In the genomic region with DNA sequence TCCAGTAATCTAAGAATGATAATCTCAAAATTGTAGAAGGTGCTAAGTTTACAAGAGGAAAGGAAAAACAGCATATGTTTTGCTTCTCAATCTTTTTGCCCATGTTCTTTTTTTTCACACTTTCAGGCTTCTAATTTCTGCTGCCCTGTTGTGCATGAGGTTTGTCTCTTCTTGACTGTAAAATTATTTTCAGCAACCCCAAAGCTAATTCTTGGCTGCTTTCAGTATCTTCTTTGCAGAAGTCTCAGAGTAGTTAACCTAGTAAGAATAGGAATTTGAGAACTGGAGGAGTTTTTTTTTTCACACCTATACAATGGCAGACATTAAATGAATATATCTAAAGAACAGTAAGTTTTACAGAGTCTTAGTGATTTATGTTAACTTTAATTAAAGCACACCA, we compare ENCODE assay signal across 1 cellular context.
TF ChIP-seq lines count a peak whose summit lies in the region.

No MANE protein-coding gene starts in this region.

TF ChIP-seq in GM23338, 12 proteins besides CTCF, POLR2A, EP300 and RAD21:
- TF ChIP-seq EZH2 (IDR thresholded peaks at IDR 0.05; ENCODE audit: low read depth, unreplicated experiment) (no peak), CREB1 (CRISPR knock-in tag; IDR thresholded peaks at IDR 0.05; ENCODE audit: low read depth) (no peak), JUNB (IDR thresholded peaks at IDR 0.05; ENCODE audit: unreplicated experiment) (no peak), EZH2phosphoT487 (IDR thresholded peaks at IDR 0.05; ENCODE audit: unreplicated experiment) (no peak), NANOG (IDR thresholded peaks at IDR 0.05; ENCODE audit: borderline replicate concordance) (no peak), STAT1 (IDR thresholded peaks at IDR 0.05; ENCODE audit: unreplicated experiment) (no peak), POLR2AphosphoS5 (IDR thresholded peaks at IDR 0.05; ENCODE audit: low read depth) (no peak), ZNF114 (CRISPR knock-in tag; IDR thresholded peaks at IDR 0.05) (no peak)
- TF ChIP-seq, protein P1, sequence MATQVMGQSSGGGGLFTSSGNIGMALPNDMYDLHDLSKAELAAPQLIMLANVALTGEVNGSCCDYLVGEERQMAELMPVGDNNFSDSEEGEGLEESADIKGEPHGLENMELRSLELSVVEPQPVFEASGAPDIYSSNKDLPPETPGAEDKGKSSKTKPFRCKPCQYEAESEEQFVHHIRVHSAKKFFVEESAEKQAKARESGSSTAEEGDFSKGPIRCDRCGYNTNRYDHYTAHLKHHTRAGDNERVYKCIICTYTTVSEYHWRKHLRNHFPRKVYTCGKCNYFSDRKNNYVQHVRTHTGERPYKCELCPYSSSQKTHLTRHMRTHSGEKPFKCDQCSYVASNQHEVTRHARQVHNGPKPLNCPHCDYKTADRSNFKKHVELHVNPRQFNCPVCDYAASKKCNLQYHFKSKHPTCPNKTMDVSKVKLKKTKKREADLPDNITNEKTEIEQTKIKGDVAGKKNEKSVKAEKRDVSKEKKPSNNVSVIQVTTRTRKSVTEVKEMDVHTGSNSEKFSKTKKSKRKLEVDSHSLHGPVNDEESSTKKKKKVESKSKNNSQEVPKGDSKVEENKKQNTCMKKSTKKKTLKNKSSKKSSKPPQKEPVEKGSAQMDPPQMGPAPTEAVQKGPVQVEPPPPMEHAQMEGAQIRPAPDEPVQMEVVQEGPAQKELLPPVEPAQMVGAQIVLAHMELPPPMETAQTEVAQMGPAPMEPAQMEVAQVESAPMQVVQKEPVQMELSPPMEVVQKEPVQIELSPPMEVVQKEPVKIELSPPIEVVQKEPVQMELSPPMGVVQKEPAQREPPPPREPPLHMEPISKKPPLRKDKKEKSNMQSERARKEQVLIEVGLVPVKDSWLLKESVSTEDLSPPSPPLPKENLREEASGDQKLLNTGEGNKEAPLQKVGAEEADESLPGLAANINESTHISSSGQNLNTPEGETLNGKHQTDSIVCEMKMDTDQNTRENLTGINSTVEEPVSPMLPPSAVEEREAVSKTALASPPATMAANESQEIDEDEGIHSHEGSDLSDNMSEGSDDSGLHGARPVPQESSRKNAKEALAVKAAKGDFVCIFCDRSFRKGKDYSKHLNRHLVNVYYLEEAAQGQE (IDR thresholded peaks at IDR 0.05; ENCODE audit: unreplicated experiment), result no peak
- TF ChIP-seq, protein P2, sequence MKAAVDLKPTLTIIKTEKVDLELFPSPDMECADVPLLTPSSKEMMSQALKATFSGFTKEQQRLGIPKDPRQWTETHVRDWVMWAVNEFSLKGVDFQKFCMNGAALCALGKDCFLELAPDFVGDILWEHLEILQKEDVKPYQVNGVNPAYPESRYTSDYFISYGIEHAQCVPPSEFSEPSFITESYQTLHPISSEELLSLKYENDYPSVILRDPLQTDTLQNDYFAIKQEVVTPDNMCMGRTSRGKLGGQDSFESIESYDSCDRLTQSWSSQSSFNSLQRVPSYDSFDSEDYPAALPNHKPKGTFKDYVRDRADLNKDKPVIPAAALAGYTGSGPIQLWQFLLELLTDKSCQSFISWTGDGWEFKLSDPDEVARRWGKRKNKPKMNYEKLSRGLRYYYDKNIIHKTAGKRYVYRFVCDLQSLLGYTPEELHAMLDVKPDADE (IDR thresholded peaks at IDR 0.05), result no peak
- TF ChIP-seq, protein P3, sequence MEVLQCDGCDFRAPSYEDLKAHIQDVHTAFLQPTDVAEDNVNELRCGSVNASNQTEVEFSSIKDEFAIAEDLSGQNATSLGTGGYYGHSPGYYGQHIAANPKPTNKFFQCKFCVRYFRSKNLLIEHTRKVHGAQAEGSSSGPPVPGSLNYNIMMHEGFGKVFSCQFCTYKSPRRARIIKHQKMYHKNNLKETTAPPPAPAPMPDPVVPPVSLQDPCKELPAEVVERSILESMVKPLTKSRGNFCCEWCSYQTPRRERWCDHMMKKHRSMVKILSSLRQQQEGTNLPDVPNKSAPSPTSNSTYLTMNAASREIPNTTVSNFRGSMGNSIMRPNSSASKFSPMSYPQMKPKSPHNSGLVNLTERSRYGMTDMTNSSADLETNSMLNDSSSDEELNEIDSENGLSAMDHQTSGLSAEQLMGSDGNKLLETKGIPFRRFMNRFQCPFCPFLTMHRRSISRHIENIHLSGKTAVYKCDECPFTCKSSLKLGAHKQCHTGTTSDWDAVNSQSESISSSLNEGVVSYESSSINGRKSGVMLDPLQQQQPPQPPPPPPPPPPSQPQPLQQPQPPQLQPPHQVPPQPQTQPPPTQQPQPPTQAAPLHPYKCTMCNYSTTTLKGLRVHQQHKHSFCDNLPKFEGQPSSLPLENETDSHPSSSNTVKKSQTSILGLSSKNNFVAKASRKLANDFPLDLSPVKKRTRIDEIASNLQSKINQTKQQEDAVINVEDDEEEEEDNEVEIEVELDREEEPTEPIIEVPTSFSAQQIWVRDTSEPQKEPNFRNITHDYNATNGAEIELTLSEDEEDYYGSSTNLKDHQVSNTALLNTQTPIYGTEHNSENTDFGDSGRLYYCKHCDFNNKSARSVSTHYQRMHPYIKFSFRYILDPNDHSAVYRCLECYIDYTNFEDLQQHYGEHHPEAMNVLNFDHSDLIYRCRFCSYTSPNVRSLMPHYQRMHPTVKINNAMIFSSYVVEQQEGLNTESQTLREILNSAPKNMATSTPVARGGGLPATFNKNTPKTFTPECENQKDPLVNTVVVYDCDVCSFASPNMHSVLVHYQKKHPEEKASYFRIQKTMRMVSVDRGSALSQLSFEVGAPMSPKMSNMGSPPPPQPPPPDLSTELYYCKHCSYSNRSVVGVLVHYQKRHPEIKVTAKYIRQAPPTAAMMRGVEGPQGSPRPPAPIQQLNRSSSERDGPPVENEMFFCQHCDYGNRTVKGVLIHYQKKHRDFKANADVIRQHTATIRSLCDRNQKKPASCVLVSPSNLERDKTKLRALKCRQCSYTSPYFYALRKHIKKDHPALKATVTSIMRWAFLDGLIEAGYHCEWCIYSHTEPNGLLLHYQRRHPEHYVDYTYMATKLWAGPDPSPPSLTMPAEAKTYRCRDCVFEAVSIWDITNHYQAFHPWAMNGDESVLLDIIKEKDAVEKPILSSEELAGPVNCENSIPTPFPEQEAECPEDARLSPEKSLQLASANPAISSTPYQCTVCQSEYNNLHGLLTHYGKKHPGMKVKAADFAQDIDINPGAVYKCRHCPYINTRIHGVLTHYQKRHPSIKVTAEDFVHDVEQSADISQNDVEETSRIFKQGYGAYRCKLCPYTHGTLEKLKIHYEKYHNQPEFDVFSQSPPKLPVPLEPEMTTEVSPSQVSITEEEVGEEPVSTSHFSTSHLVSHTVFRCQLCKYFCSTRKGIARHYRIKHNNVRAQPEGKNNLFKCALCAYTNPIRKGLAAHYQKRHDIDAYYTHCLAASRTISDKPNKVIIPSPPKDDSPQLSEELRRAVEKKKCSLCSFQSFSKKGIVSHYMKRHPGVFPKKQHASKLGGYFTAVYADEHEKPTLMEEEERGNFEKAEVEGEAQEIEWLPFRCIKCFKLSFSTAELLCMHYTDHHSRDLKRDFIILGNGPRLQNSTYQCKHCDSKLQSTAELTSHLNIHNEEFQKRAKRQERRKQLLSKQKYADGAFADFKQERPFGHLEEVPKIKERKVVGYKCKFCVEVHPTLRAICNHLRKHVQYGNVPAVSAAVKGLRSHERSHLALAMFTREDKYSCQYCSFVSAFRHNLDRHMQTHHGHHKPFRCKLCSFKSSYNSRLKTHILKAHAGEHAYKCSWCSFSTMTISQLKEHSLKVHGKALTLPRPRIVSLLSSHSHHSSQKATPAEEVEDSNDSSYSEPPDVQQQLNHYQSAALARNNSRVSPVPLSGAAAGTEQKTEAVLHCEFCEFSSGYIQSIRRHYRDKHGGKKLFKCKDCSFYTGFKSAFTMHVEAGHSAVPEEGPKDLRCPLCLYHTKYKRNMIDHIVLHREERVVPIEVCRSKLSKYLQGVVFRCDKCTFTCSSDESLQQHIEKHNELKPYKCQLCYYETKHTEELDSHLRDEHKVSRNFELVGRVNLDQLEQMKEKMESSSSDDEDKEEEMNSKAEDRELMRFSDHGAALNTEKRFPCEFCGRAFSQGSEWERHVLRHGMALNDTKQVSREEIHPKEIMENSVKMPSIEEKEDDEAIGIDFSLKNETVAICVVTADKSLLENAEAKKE (CRISPR knock-in tag; IDR thresholded peaks at IDR 0.05), result no peak
